Comparison of ENCODE assay signal across 1 cellular context in the genomic region with DNA sequence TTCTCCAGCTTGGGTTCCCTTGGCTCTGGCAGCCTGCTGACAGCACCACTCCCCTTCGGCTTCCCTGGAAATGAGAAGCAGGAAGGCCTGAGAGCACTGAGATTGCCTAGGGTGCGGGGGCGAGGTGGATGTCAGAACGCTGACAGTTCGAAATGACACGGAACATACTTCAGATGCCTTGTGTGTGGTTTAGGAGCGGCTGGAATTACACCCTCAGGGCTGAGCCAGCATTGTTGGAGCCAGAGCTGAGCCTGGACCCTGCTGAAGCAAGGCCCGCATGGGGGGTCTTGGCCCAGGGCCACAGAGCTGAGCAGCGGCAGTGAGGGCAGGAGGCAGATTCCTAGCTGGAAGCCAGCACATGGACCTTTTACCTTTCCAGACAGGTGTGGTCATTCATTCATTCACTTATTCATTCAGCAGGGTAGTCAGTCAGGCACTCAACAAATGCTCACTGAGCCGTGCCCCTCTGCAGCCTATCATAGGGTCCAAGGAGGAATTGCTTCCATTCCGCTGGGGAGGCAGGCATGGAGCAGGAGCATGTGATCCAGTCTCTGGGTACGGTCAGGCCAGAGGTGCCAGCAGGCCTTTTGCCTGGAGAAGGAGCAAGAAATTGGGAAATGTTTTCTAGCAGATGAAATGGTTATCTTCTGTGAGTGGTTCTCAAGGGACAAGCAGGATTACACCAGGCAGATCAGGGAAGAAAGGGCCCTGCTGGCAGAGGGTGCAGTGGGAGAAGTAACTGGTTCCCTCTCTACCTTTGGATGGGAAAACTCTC.
TF ChIP-seq lines count a peak whose summit lies in the region.

No MANE protein-coding gene starts in this region.

TF ChIP-seq in H1, 55 proteins besides CTCF, POLR2A, EP300 and RAD21:
- TF ChIP-seq RXRA (IDR thresholded peaks at IDR 0.05; ENCODE audit: insufficient read depth, low read depth, low read length) (no peak), YY1 (IDR thresholded peaks at IDR 0.05; ENCODE audit: low read depth, low read length) (no peak), CBX5 (IDR thresholded peaks at IDR 0.05; ENCODE audit: low read depth, low read length) (no peak), POU5F1 (IDR thresholded peaks at IDR 0.05; ENCODE audit: low read depth, low read length) (no peak), HDAC2 (IDR thresholded peaks at IDR 0.05; ENCODE audit: borderline replicate concordance in 1 of 2, low read depth in 2 of 2, low read length in 2 of 2) (no peak), SRF (IDR thresholded peaks at IDR 0.05; ENCODE audit: low read depth, low read length) (no peak), TAF1 (IDR thresholded peaks at IDR 0.05; ENCODE audit: low read depth, low read length) (no peak), NRF1 (IDR thresholded peaks at IDR 0.05; ENCODE audit: low read depth, low read length) (no peak), CHD1 (IDR thresholded peaks at IDR 0.05; ENCODE audit: low read depth, low read length) (no peak), GTF2F1 (IDR thresholded peaks at IDR 0.05; ENCODE audit: borderline replicate concordance, low read depth, low read length) (no peak), SP2 (IDR thresholded peaks at IDR 0.05; ENCODE audit: low read length) (no peak), ZNF274 (IDR thresholded peaks at IDR 0.05; ENCODE audit: borderline replicate concordance, extremely low read depth, low read length) (no peak), POLR2AphosphoS5 (IDR thresholded peaks at IDR 0.05; ENCODE audit: low read depth, low read length) (no peak), TCF12 (IDR thresholded peaks at IDR 0.05; ENCODE audit: low read depth, low read length) (no peak), SIN3A (conservative IDR thresholded peaks at IDR 0.05 in 1 of 2, IDR thresholded peaks at IDR 0.05 in 1 of 2; ENCODE audit: low read depth in 1 of 2, low read length in 2 of 2) (no peak)
- TF ChIP-seq, protein P1, sequence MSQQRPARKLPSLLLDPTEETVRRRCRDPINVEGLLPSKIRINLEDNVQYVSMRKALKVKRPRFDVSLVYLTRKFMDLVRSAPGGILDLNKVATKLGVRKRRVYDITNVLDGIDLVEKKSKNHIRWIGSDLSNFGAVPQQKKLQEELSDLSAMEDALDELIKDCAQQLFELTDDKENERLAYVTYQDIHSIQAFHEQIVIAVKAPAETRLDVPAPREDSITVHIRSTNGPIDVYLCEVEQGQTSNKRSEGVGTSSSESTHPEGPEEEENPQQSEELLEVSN (IDR thresholded peaks at IDR 0.05) = no peak
